9 cellular contexts compared by ENCODE assay signal in the genomic region with DNA sequence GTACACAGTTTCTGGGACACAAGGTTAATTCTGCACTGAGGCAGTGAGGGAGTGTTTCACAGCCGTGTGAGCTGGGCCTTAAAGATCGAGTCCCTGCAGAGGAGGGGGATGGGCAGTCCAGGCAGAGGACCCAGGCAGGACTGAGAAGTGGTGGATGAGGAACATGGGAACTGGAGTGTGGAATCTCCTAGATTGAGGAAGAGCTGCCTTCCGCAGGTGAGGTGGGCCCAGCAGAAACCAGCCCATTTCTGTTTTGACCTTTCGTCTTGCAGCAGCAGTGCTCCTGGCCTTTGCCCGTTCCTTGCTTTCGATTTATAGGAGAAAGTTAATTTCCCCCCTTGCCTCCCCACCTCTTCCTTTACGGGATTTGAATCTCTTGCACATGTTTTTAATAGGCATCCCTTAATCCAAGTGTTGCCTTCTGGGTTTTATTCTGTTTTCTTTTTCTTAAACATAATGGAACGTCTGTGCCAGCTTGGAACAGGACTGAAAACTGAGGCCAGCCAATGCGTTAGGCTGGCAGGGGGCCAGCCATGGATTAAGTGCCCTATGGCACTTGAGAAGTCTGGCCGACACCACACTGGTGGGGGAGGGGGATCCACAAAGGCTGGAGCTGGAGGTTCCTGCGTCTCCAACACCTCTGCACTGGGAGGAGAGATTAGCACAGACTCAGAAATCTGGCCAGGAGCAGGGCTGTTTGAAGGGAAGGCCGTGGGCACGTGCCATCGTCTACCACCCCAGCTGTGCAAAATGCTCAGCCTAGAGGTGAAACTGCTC.
A peak's percentile ranks its signal among the peaks of the same experiment; 100 is the strongest.
DNase-seq lines count a peak whose midpoint lies in the region; ATAC-seq and TF ChIP-seq lines count a peak whose summit lies in the region.
"Had no signal": no experiment of that assay in that cellular context is flagged by ENCODE, and none has a peak within 500 bp of the region (broad histone marks: within the 10 kb centered on the region; RNA-seq: fewer than 3 reads in every experiment).

No MANE protein-coding gene starts in this region.

- H3K27me3 Mint-ChIP-seq in brain: no peaks in the 10 kb centered on the region

- peak overlapping the region; percentile 1 for H3K4me3 ChIP-seq in A673 (ENCODE audit: low read depth, low read length, poor library complexity, severe bottlenecking)
- no peak overlapping the region for H3K4me3 ChIP-seq in HUES6 (ENCODE audit: low read depth, low read length)
- H3K4me3 ChIP-seq in muscle layer of duodenum (ENCODE audit: low read depth in 1 of 2, low read length in 2 of 2): no peak overlapping the region
- H3K4me3 ChIP-seq: adrenal gland had no signal

- H3K9me3 Mint-ChIP-seq in brain: no peaks in the 10 kb centered on the region

- H3K36me3 ChIP-seq in A673 (ENCODE audit: insufficient read depth, low read length, poor library complexity, severe bottlenecking) (no peaks in the 10 kb centered on the region), HUES6 (ENCODE audit: control insufficient read depth, insufficient read depth, low read length) (peaks cover 7% of the 10 kb centered on the region), muscle layer of duodenum (ENCODE audit: control insufficient read depth in 1 of 2, insufficient read depth in 2 of 2, low read length in 2 of 2) (peaks cover 3 to 20% of the 10 kb centered on the region in 2 donors)
- H3K36me3 ChIP-seq: adrenal gland had no signal

- ATAC-seq in HG02763 (IDR thresholded peaks at IDR 0.05; ENCODE audit: unreplicated experiment): no peak
- ATAC-seq in left colon: no peak

- H3K27ac Mint-ChIP-seq in brain: peak overlapping the region; percentile 48 to 92 (median 85)

- H3K4me3 Mint-ChIP-seq in brain: peak overlapping the region in 4 of 5 experiments; percentile 15 to 46 (median 35)

- DNase-seq in A673 (ENCODE audit: low spot score) (peak; percentile 57), NCI-H1048 (lab: John Stamatoyannopoulos, UW) (no peak), left colon (no peak), cortex of kidney (lab: John Stamatoyannopoulos, UW) (no peak)

- H3K4me1 ChIP-seq in A673 (ENCODE audit: insufficient read depth, low read length, poor library complexity, severe bottlenecking) (peaks cover 28% of the 10 kb centered on the region), HUES6 (ENCODE audit: control insufficient read depth, insufficient read depth, low read length) (peaks cover 40% of the 10 kb centered on the region), muscle layer of duodenum (ENCODE audit: control insufficient read depth in 1 of 2, insufficient read depth in 2 of 2, low read length in 2 of 2) (peaks cover 18 to 38% of the 10 kb centered on the region in 2 donors)

- CTCF ChIA-PET in A673 (lab: Charles Lee): no interaction called here

- peak overlapping the region; percentile 35 for H3K9ac ChIP-seq in HUES6 (ENCODE audit: low read length)

- POLR2A ChIA-PET in A673 (lab: Charles Lee; ENCODE audit: low non-redundant PET): no interaction called here

- peaks cover 25% of the 10 kb centered on the region for H3K36me3 Mint-ChIP-seq in brain

- no TSS peak for BruUV-seq in A673 (replicated peaks; lab: Mats Ljungman, UMichigan)

- H3K27ac ChIP-seq in A673 (ENCODE audit: low read depth, low read length, poor library complexity, severe bottlenecking): peak overlapping the region; percentile 58
- H3K27ac ChIP-seq in HUES6 (ENCODE audit: low read depth, low read length): no peak overlapping the region; the same call in 1 of the 2 replicates
- peak overlapping the region; percentile 24 for H3K27ac ChIP-seq in muscle layer of duodenum (ENCODE audit: low read length)
- H3K27ac ChIP-seq: adrenal gland had no signal

- H3K27me3 ChIP-seq in A673 (replicated peaks; ENCODE audit: insufficient read depth, low read depth, low read length, poor library complexity) (no peaks in the 10 kb centered on the region), HUES6 (ENCODE audit: control insufficient read depth, insufficient read depth, low read length) (no peaks in the 10 kb centered on the region), muscle layer of duodenum (ENCODE audit: low read depth, low read length) (no peaks in the 10 kb centered on the region)
- H3K27me3 ChIP-seq: adrenal gland had no signal

- H3K4me1 Mint-ChIP-seq in brain: peaks cover 47% of the 10 kb centered on the region

- intact Hi-C loops in A673 (cut with micrococcal nuclease; ENCODE audit: unreplicated experiment) (no loop called here), left colon (cut with DNase I, micrococcal nuclease) (no loop called here)

- no peaks in the 10 kb centered on the region for H3K9me3 ChIP-seq in A673 (ENCODE audit: low read depth, low read length, poor library complexity, severe bottlenecking)
- no peaks in the 10 kb centered on the region for H3K9me3 ChIP-seq in HUES6 (ENCODE audit: control insufficient read depth, insufficient read depth, low read depth, low read length)
- H3K9me3 ChIP-seq in muscle layer of duodenum (ENCODE audit: control insufficient read depth in 1 of 2, low read length in 2 of 2): no peaks in the 10 kb centered on the region
- H3K9me3 ChIP-seq: adrenal gland had no signal

- TF ChIP-seq CTCF in A673 (conservative IDR thresholded peaks at IDR 0.05; ENCODE audit: low read depth, low read length) (no peak), brain (conservative IDR thresholded peaks at IDR 0.05) (no peak)
